19 cellular contexts compared by ENCODE assay signal in the genomic region with DNA sequence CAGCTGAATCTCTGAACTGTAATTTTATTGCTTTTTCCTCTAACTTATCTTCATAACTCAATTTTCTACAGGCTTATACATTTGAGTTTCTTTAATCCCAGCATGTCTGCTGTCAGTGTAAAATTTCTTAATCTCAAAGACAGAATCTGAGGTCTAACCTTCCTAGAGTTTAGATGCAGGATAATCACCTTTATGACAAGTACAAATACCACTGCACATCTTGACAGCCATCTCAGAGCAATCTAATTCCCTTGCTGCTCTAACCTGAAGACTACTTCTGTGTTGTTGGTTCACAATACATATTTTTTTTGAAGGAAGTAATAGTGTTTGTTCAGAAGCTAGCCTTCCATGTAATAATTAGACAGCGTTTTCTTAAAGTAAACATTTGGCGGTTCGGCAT.
"Had no signal": no experiment of that assay in that cellular context is flagged by ENCODE, and none has a peak within 500 bp of the region (broad histone marks: within the 10 kb centered on the region; RNA-seq: fewer than 3 reads in every experiment).

No MANE protein-coding gene starts in this region.

- H3K27ac ChIP-seq: neural progenitor cell, neutrophil, ovary, pancreas, parathyroid adenoma, prostate gland, psoas muscle, right atrium auricular region, right lobe of liver, sigmoid colon, skin epidermis, spleen had no signal

- ATAC-seq: naive thymus-derived CD4-positive, alpha-beta T cell; naive thymus-derived CD8-positive, alpha-beta T cell; natural killer cell; natural killer cell treated with Interleukin-12 subunit alpha and Interleukin-12 subunit beta and Interleukin-15 and Interleukin-18, amount 100 ng/mL, for 72 hours; pancreas; psoas muscle; right cardiac atrium; right lobe of liver; sciatic nerve had no signal

- H3K4me2 ChIP-seq: neural progenitor cell, smooth muscle cell had no signal

- H3K79me2 ChIP-seq: parathyroid adenoma had no signal

- H2AFZ ChIP-seq: neural progenitor cell, parathyroid adenoma had no signal

- H3K9ac ChIP-seq: neural progenitor cell, parathyroid adenoma had no signal

- H3K27me3 ChIP-seq: neural progenitor cell, neutrophil, ovary, pancreas, right atrium auricular region, right lobe of liver, sigmoid colon, spleen had no signal

- H3K9me3 ChIP-seq: neutrophil, ovary, pancreas, prostate gland, psoas muscle, right atrium auricular region, right lobe of liver, spleen had no signal

- H3K36me3 ChIP-seq: neural progenitor cell, neutrophil, ovary, pancreas, prostate gland, right atrium auricular region, right lobe of liver, sigmoid colon, spleen had no signal

- H3K4me3 ChIP-seq: neural progenitor cell, ovary, pancreas, prostate gland, psoas muscle, right atrium auricular region, right lobe of liver, sigmoid colon, skin epidermis, smooth muscle cell, spleen had no signal
